ENCODE assay signal across 27 cellular contexts in genomic region chr10:104155591-104155990, GRCh38.
"Had no signal": no experiment of that assay in that cellular context is flagged by ENCODE, and none has a peak within 500 bp of the region (broad histone marks: within the 10 kb centered on the region; RNA-seq: fewer than 3 reads in every experiment).

No MANE protein-coding gene starts in this region.

- ATAC-seq: left cardiac atrium; left lobe of liver; lower lobe of right lung; mucosa of descending colon; naive thymus-derived CD4-positive, alpha-beta T cell; pancreas; right cardiac atrium; stimulated activated effector memory CD8-positive, alpha-beta T cell treated with anti-CD3 and anti-CD28 coated beads, Interleukin-12 subunit alpha, Interleukin-12 subunit beta, amount 100 ng/mL, for 72 hours had no signal

- H3K27me3 ChIP-seq: pancreas, vagina had no signal

- H3K4me1 ChIP-seq: lower lobe of right lung, pancreas, prostate gland, sigmoid colon, spleen, tibial nerve, vagina had no signal

- H3K36me3 ChIP-seq: lower lobe of right lung, pancreas, prostate gland, sigmoid colon, spleen, vagina had no signal

- H3K4me1 Mint-ChIP-seq: nephron; neural crest cell; stimulated activated effector memory CD8-positive, alpha-beta T cell treated with anti-CD3 and anti-CD28 coated beads, Interleukin-12 subunit alpha, Interleukin-12 subunit beta, amount 100 ng/mL, for 72 hours had no signal

- H3K27ac ChIP-seq: lower lobe of right lung, pancreas, prostate gland, sigmoid colon, spleen, tibial nerve, vagina had no signal

- H3K4me3 Mint-ChIP-seq: naive thymus-derived CD4-positive, alpha-beta T cell; nephron; neural crest cell; stimulated activated effector memory CD8-positive, alpha-beta T cell treated with anti-CD3 and anti-CD28 coated beads, Interleukin-12 subunit alpha, Interleukin-12 subunit beta, amount 100 ng/mL, for 72 hours; stimulated activated naive CD8-positive, alpha-beta T cell treated with anti-CD3 and anti-CD28 coated beads, Interleukin-15, Interleukin-2, amounts not matched to agents 100 ng/mL and 50 ng/mL, for 24 hours; type B pancreatic cell had no signal

- DNase-seq: hippocampal formation; kidney glomerular epithelial cell; left cardiac atrium; lower lobe of right lung; mammary epithelial cell; midbrain; mucosa of descending colon; naive thymus-derived CD4-positive, alpha-beta T cell; nucleus accumbens; pancreas; posterior cingulate gyrus; retina; right cardiac atrium; sigmoid colon; small intestine; spleen; stimulated activated CD4-positive, alpha-beta T cell treated with anti-CD3 and anti-CD28 coated beads, Interleukin-4, amount 100 ng/mL, for 24 hours; stimulated activated naive CD4-positive, alpha-beta T cell had no signal

- H3K4me3 ChIP-seq: lower lobe of right lung, mucosa of descending colon, pancreas, prostate gland, sigmoid colon, spleen, tibial nerve, vagina had no signal

- H3K36me3 Mint-ChIP-seq: stimulated activated effector memory CD8-positive, alpha-beta T cell treated with anti-CD3 and anti-CD28 coated beads, Interleukin-12 subunit alpha, Interleukin-12 subunit beta, amount 100 ng/mL, for 72 hours had no signal

- H3K9me3 ChIP-seq: pancreas, prostate gland had no signal

- H3K27ac Mint-ChIP-seq: naive thymus-derived CD4-positive, alpha-beta T cell; nephron; stimulated activated effector memory CD8-positive, alpha-beta T cell treated with anti-CD3 and anti-CD28 coated beads, Interleukin-12 subunit alpha, Interleukin-12 subunit beta, amount 100 ng/mL, for 72 hours; stimulated activated naive CD8-positive, alpha-beta T cell treated with anti-CD3 and anti-CD28 coated beads, Interleukin-15, Interleukin-2, amounts not matched to agents 100 ng/mL and 50 ng/mL, for 24 hours; type B pancreatic cell had no signal
